9 cellular contexts compared by ENCODE assay signal in the genomic region with DNA sequence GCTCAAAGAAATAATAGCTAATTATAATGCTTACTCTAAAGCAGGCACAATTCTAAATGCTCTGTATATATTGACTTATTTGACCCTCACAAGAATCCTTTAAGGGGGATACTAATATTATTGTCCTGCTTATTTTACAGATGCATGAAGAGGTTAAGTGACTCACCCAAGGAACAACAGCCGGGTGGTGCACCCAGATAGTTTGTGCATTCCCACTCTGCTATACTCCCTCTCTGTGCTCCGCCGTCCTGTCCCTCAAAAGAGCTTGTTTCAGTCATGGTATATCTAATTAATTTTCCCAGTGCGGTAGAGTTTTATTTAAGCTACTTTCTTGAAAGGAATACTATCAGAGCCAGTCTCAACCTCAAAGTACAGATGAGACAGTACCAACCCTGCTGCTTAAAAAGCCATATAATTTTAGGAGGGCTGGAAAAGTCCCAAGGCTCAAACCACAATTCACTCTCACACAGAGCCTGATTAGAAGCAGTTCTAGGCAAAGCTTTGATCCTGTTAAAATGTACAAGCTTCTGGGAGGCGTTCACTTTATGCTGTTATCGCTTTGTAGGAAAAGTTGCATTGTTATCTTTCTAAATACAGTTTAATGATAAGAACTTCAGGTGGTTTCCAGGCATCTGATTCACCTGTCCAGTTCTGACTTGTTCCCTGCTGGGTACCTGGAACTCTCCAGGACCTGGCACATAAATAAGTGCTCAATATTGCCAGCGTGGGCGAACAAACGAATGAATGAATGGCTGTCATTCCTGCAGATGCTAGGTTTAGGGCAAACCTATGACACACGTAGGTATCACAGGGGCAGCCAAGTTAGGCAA.
DNase-seq lines count a peak whose midpoint lies in the region; ATAC-seq and TF ChIP-seq lines count a peak whose summit lies in the region.
"Had no signal": no experiment of that assay in that cellular context is flagged by ENCODE, and none has a peak within 500 bp of the region (broad histone marks: within the 10 kb centered on the region; RNA-seq: fewer than 3 reads in every experiment).

No MANE protein-coding gene starts in this region.

- H3K79me2 ChIP-seq in DND-41 (ENCODE audit: insufficient read depth, low read length): peaks cover 96% of the 10 kb centered on the region

- H3K36me3 Mint-ChIP-seq in CD14-positive monocyte: peaks cover 11 to 18% of the 10 kb centered on the region in 2 donors

- peaks cover 17% of the 10 kb centered on the region; the same call in 1 of the 2 replicates for H3K36me3 ChIP-seq in DND-41 (ENCODE audit: insufficient read depth, low read length)
- H3K36me3 ChIP-seq in SK-N-MC (ENCODE audit: insufficient read depth, low read length): no peaks in the 10 kb centered on the region
- H3K36me3 ChIP-seq in esophagus squamous epithelium: peaks cover 0 to 6% (median 0%) of the 10 kb centered on the region in 3 donors
- no peaks in the 10 kb centered on the region for H3K36me3 ChIP-seq in rectal smooth muscle tissue (ENCODE audit: control insufficient read depth, insufficient read depth, low read length)

- TF ChIP-seq CTCF in DND-41 (IDR thresholded peaks at IDR 0.05; ENCODE audit: borderline replicate concordance, extremely low read depth, low read length, poor library complexity, severe bottlenecking): no peak
- TF ChIP-seq CTCF in esophagus squamous epithelium (IDR thresholded peaks at IDR 0.05): no peak
- no peak for TF ChIP-seq CTCF in CD14-positive monocyte (IDR thresholded peaks at IDR 0.05)

- H3K27ac ChIP-seq in DND-41 (ENCODE audit: low read length): peak overlapping the region; percentile 30; the same call in 1 of the 2 replicates
- H3K27ac ChIP-seq in SK-N-MC: peak overlapping the region; percentile 77
- H3K27ac ChIP-seq in esophagus squamous epithelium: peak overlapping the region; percentile 85 to 88 (median 86)
- H3K27ac ChIP-seq in rectal smooth muscle tissue (ENCODE audit: low read depth, low read length): peak overlapping the region; percentile 46

- ATAC-seq in DND-41 (ENCODE audit: insufficient read depth, low read depth): no peak
- no peak for ATAC-seq in GM18498 (IDR thresholded peaks at IDR 0.05; ENCODE audit: unreplicated experiment)
- ATAC-seq in GM18867 (IDR thresholded peaks at IDR 0.05; ENCODE audit: unreplicated experiment): no peak

- H3K4me3 ChIP-seq in DND-41 (ENCODE audit: low read depth in 1 of 2, low read length in 2 of 2) (no peak overlapping the region), SK-N-MC (peak overlapping the region; percentile 53), esophagus squamous epithelium (peak overlapping the region in 1 of 4 donors; percentile 18), rectal smooth muscle tissue (ENCODE audit: low read length) (peak overlapping the region; percentile 13)

- H3K4me3 Mint-ChIP-seq in CD14-positive monocyte: no peak overlapping the region

- H3K27ac Mint-ChIP-seq in CD14-positive monocyte: no peak overlapping the region

- 27 to 47% methylated on average over 10 of the region's 10 CpGs for WGBS in esophagus squamous epithelium, 2 donors

- peaks cover 0 to 2% (median 0%) of the 10 kb centered on the region in 3 donors for H3K27me3 Mint-ChIP-seq in CD14-positive monocyte (ENCODE audit: low read depth in 3 of 3)

- no peaks in the 10 kb centered on the region for H3K9me3 Mint-ChIP-seq in CD14-positive monocyte

- peaks cover 15% of the 10 kb centered on the region; the same call in 1 of the 2 replicates for H4K20me1 ChIP-seq in DND-41 (ENCODE audit: insufficient read depth, low read length)

- H3K4me1 ChIP-seq in DND-41 (ENCODE audit: insufficient read depth, low read length): peaks cover 47% of the 10 kb centered on the region
- peaks cover 38 to 100% (median 82%) of the 10 kb centered on the region in 3 donors for H3K4me1 ChIP-seq in esophagus squamous epithelium
- H3K4me1 ChIP-seq in rectal smooth muscle tissue (ENCODE audit: control insufficient read depth, insufficient read depth, low read length): peaks cover 36% of the 10 kb centered on the region

- peaks cover 13% of the 10 kb centered on the region for H3K4me1 Mint-ChIP-seq in CD14-positive monocyte

- H2AFZ ChIP-seq in DND-41 (ENCODE audit: low read depth, low read length): no peak overlapping the region

- TF ChIP-seq POLR2A in esophagus squamous epithelium (IDR thresholded peaks at IDR 0.05): no peak

- H3K9ac ChIP-seq in DND-41 (ENCODE audit: low read depth, low read length) (no peak overlapping the region), SK-N-MC (ENCODE audit: insufficient read length) (peak overlapping the region; percentile 30), rectal smooth muscle tissue (ENCODE audit: low read length) (no peak overlapping the region)

- H3K4me2 ChIP-seq in DND-41 (ENCODE audit: insufficient read depth, low read length): no peak overlapping the region

- H3K27me3 ChIP-seq in DND-41 (ENCODE audit: insufficient read depth, low read length, poor library complexity) (no peaks in the 10 kb centered on the region), esophagus squamous epithelium (no peaks in the 10 kb centered on the region), rectal smooth muscle tissue (ENCODE audit: control insufficient read depth, insufficient read depth, low read length) (no peaks in the 10 kb centered on the region)

- intact Hi-C loops in esophagus squamous epithelium (cut with DNase I) (no loop called here), CD14-positive monocyte (cut with micrococcal nuclease) (no loop called here)

- DNase-seq in DND-41 (no peak), SK-N-MC (ENCODE audit: low read depth, low spot score) (no peak), esophagus squamous epithelium (lab: John Stamatoyannopoulos, UW) (no peak), CD14-positive monocyte (ENCODE audit: low spot score) (no peak), NCI-H774 (lab: John Stamatoyannopoulos, UW) (no peak)
- DNase-seq: NCI-H187 had no signal

- H3K9me3 ChIP-seq in DND-41 (ENCODE audit: insufficient read depth, low read length, severe bottlenecking) (no peaks in the 10 kb centered on the region), SK-N-MC (ENCODE audit: low read depth, low read length) (no peaks in the 10 kb centered on the region), esophagus squamous epithelium (no peaks in the 10 kb centered on the region)

Comparison
In these comparisons a context has a peak if more than half of its experiments do, and no peak if none do; other contexts are left out.
1. H3K27ac ChIP-seq: peak in every context shown above with its lines; median percentile 86 in esophagus squamous epithelium; 77 in SK-N-MC; 46 in rectal smooth muscle tissue; 30 in DND-41.
2. H3K4me3 ChIP-seq: peak in SK-N-MC (single experiment) and rectal smooth muscle tissue (single experiment); none in DND-41 (0 of 2).